Comparison of ENCODE assay signal across 28 cellular contexts in genomic region chr5:76751291-76751690, GRCh38. TPM values are rescaled to one million over a fixed set of nuclear protein-coding genes. Genes with fewer than 3 reads are reported as not detected.
DNase-seq lines count a peak whose midpoint lies in the region; ATAC-seq, FAIRE-seq and TF ChIP-seq lines count a peak whose summit lies in the region.
"Had no signal": no experiment of that assay in that cellular context is flagged by ENCODE, and none has a peak within 500 bp of the region (broad histone marks: within the 10 kb centered on the region; RNA-seq: fewer than 3 reads in every experiment).

No MANE protein-coding gene starts in this region.

- no peak overlapping the region for H3K27ac Mint-ChIP-seq in activated CD8-positive, alpha-beta T cell treated with anti-CD3 and anti-CD28 coated beads, Interleukin-2, amount 10 ng/mL, durations not matched to agents 7 days and 5 days
- H3K27ac Mint-ChIP-seq in activated CD8-positive, alpha-beta T cell treated with anti-CD3 and anti-CD28 coated beads for 36 hours: no peak overlapping the region
- H3K27ac Mint-ChIP-seq: CD4-positive, CD25-positive, alpha-beta regulatory T cell had no signal

- CTCF ChIA-PET in activated CD8-positive, alpha-beta T cell treated with anti-CD3 and anti-CD28 coated beads, Interleukin-2, amount 10 ng/mL, durations not matched to agents 7 days and 5 days (lab: Charles Lee): no interaction called here
- CTCF ChIA-PET in activated CD8-positive, alpha-beta T cell treated with anti-CD3 and anti-CD28 coated beads for 36 hours (lab: Charles Lee): interaction anchor here (1.5 kb wide), 1 partner anchor 23 kb away, joined by 3 read pairs; no protein-coding TSS in a partner anchor

- H3K27me3 Mint-ChIP-seq in activated CD8-positive, alpha-beta T cell treated with anti-CD3 and anti-CD28 coated beads, Interleukin-2, amount 10 ng/mL, durations not matched to agents 7 days and 5 days (ENCODE audit: low read depth): peaks cover 14% of the 10 kb centered on the region
- peaks cover 1% of the 10 kb centered on the region for H3K27me3 Mint-ChIP-seq in activated CD8-positive, alpha-beta T cell treated with anti-CD3 and anti-CD28 coated beads for 36 hours

- H3K9me3 ChIP-seq in aorta (ENCODE audit: control insufficient read depth, low read length): no peaks in the 10 kb centered on the region
- H3K9me3 ChIP-seq: BE2C, BLaER1 had no signal

- H3K4me3 Mint-ChIP-seq in activated CD8-positive, alpha-beta T cell treated with anti-CD3 and anti-CD28 coated beads, Interleukin-2, amount 10 ng/mL, durations not matched to agents 7 days and 5 days: no peak overlapping the region
- H3K4me3 Mint-ChIP-seq in activated CD8-positive, alpha-beta T cell treated with anti-CD3 and anti-CD28 coated beads for 36 hours: no peak overlapping the region
- H3K4me3 Mint-ChIP-seq: CD14-positive monocyte; CD4-positive, alpha-beta memory T cell; CD4-positive, CD25-positive, alpha-beta regulatory T cell; CD8-positive, alpha-beta memory T cell had no signal

- H3K27ac ChIP-seq in foreskin keratinocyte: no peak overlapping the region
- H3K27ac ChIP-seq in aorta (ENCODE audit: low read depth in 1 of 2, low read length in 2 of 2): no peak overlapping the region
- H3K27ac ChIP-seq: BLaER1 had no signal

- POLR2A ChIA-PET in activated CD8-positive, alpha-beta T cell treated with anti-CD3 and anti-CD28 coated beads, Interleukin-2, amount 10 ng/mL, durations not matched to agents 7 days and 5 days (lab: Charles Lee): no interaction called here
- POLR2A ChIA-PET in activated CD8-positive, alpha-beta T cell treated with anti-CD3 and anti-CD28 coated beads for 36 hours (lab: Charles Lee): no interaction called here

- H3K4me3 ChIP-seq in bronchial epithelial cell (ENCODE audit: low read depth, low read length) (no peak overlapping the region), aorta (ENCODE audit: low read length in 2 of 2) (no peak overlapping the region)
- H3K4me3 ChIP-seq: BLaER1, GM12878 had no signal

- H3K27me3 ChIP-seq in bronchial epithelial cell (ENCODE audit: control insufficient read depth, insufficient read depth, low read length) (no peaks in the 10 kb centered on the region), foreskin keratinocyte (no peaks in the 10 kb centered on the region), aorta (ENCODE audit: control insufficient read depth in 1 of 2, insufficient read depth in 2 of 2, low read length in 1 of 2) (no peaks in the 10 kb centered on the region)
- H3K27me3 ChIP-seq: BLaER1 had no signal

- H3K4me1 Mint-ChIP-seq in activated CD8-positive, alpha-beta T cell treated with anti-CD3 and anti-CD28 coated beads, Interleukin-2, amount 10 ng/mL, durations not matched to agents 7 days and 5 days (ENCODE audit: low read depth): no peaks in the 10 kb centered on the region
- H3K4me1 Mint-ChIP-seq in activated CD8-positive, alpha-beta T cell treated with anti-CD3 and anti-CD28 coated beads for 36 hours (ENCODE audit: low read depth): no peaks in the 10 kb centered on the region
- H3K4me1 Mint-ChIP-seq: CD4-positive, CD25-positive, alpha-beta regulatory T cell had no signal

- peak; percentile 10 for DNase-seq in activated CD8-positive, alpha-beta T cell treated with anti-CD3 and anti-CD28 coated beads, Interleukin-2, amount 10 ng/mL, durations not matched to agents 7 days and 5 days
- no peak for DNase-seq in activated CD8-positive, alpha-beta T cell treated with anti-CD3 and anti-CD28 coated beads for 36 hours
- DNase-seq in HTR-8/SVneo (ENCODE audit: insufficient read length, low spot score) (no peak), bronchial epithelial cell (ENCODE audit: low read depth) (peak; percentile 41), foreskin keratinocyte (peak in 1 of 2 donors; percentile 55), aorta (no peak)
- DNase-seq in activated CD4-positive, alpha-beta T cell treated with anti-CD3 and anti-CD28 coated beads, Interleukin-2, amount 50 U/mL, for 48 hours: no peak
- DNase-seq: 8988T; ACHN; BE2C; C1 segment of cervical spinal cord; CD4-positive, alpha-beta memory T cell; CD4-positive, CD25-positive, alpha-beta regulatory T cell; CD8-positive, alpha-beta memory T cell; COR-L47; DMS 273 treated with DMSO at 0.1 percent for 48 hours; DMS153; DMS53; DMS79; DND-41; EL; GDM1 had no signal

- TF ChIP-seq CTCF in activated CD8-positive, alpha-beta T cell treated with anti-CD3 and anti-CD28 coated beads for 36 hours (IDR thresholded peaks at IDR 0.05): no peak
- TF ChIP-seq CTCF in bronchial epithelial cell (IDR thresholded peaks at IDR 0.05; ENCODE audit: insufficient read depth, low read length, severe bottlenecking) (no peak), foreskin keratinocyte (conservative IDR thresholded peaks at IDR 0.05) (no peak)

- ATAC-seq in activated CD8-positive, alpha-beta T cell treated with anti-CD3 and anti-CD28 coated beads, Interleukin-2, amount 10 ng/mL, durations not matched to agents 7 days and 5 days: no peak
- no peak for ATAC-seq in activated CD8-positive, alpha-beta T cell treated with anti-CD3 and anti-CD28 coated beads for 36 hours
- ATAC-seq in foreskin keratinocyte: peak; percentile 46
- ATAC-seq in aorta (ENCODE audit: low FRiP score): no peak
- ATAC-seq: GM12878 had no signal

- H3K4me1 ChIP-seq in foreskin keratinocyte (peaks cover 6% of the 10 kb centered on the region), aorta (ENCODE audit: control insufficient read depth in 1 of 2, insufficient read depth in 2 of 2, low read length in 2 of 2) (no peaks in the 10 kb centered on the region)
- H3K4me1 ChIP-seq: BE2C, BLaER1 had no signal

- no peaks in the 10 kb centered on the region for H3K9me3 Mint-ChIP-seq in activated CD8-positive, alpha-beta T cell treated with anti-CD3 and anti-CD28 coated beads, Interleukin-2, amount 10 ng/mL, durations not matched to agents 7 days and 5 days (ENCODE audit: insufficient read depth)
- H3K9me3 Mint-ChIP-seq in activated CD8-positive, alpha-beta T cell treated with anti-CD3 and anti-CD28 coated beads for 36 hours: no peaks in the 10 kb centered on the region
- H3K9me3 Mint-ChIP-seq: CD4-positive, alpha-beta memory T cell; CD8-positive, alpha-beta memory T cell had no signal

- H3K36me3 Mint-ChIP-seq in activated CD8-positive, alpha-beta T cell treated with anti-CD3 and anti-CD28 coated beads, Interleukin-2, amount 10 ng/mL, durations not matched to agents 7 days and 5 days (ENCODE audit: low read depth): no peaks in the 10 kb centered on the region
- no peaks in the 10 kb centered on the region for H3K36me3 Mint-ChIP-seq in activated CD8-positive, alpha-beta T cell treated with anti-CD3 and anti-CD28 coated beads for 36 hours (ENCODE audit: low read depth)
- H3K36me3 Mint-ChIP-seq: CD14-positive monocyte; CD4-positive, alpha-beta memory T cell; CD4-positive, CD25-positive, alpha-beta regulatory T cell; CD8-positive, alpha-beta memory T cell had no signal

- FAIRE-seq in HTR-8/SVneo (lab: Jason Lieb, UNC) (peak; percentile 63), bronchial epithelial cell (lab: Jason Lieb, UNC) (no peak)
- FAIRE-seq: A204.1, GM12878, GM12892, GM18507 had no signal

- WGBS in aorta, 2 donors: 93 to 95% methylated on average over 5 of the region's 5 CpGs

- H3K36me3 ChIP-seq in bronchial epithelial cell (ENCODE audit: control insufficient read depth, insufficient read depth, low read length) (no peaks in the 10 kb centered on the region), aorta (ENCODE audit: control insufficient read depth in 1 of 2, insufficient read depth in 2 of 2, low read length in 1 of 2) (no peaks in the 10 kb centered on the region)
- H3K36me3 ChIP-seq: BE2C, BLaER1 had no signal

- intact Hi-C loops in activated CD8-positive, alpha-beta T cell treated with anti-CD3 and anti-CD28 coated beads for 36 hours (cut with micrococcal nuclease): no loop called here
- intact Hi-C loops in aorta (cut with DNase I): no loop called here

RNA-seq across cellular contexts. Expression of gene F2R, which starts 35.4 kb away (rescaled TPM):
- total RNA-seq in activated CD8-positive, alpha-beta T cell treated with anti-CD3 and anti-CD28 coated beads, Interleukin-2, amount 10 ng/mL, durations not matched to agents 7 days and 5 days: 1 to 10 TPM; 7.5 to 7.9 TPM
- total RNA-seq in activated CD8-positive, alpha-beta T cell treated with anti-CD3 and anti-CD28 coated beads for 36 hours: 1 to 10 TPM; 2.5 to 3.5 TPM
- total RNA-seq in bronchial epithelial cell (2.0 and 12.1 TPM in 2 replicates), foreskin keratinocyte (38.0 and 42.6 TPM in 2 replicates), aorta (10 to 100 TPM; 17.8 to 22.0 TPM)
- polyA plus RNA-seq in foreskin keratinocyte (12.5 and 17.3 TPM in 2 replicates), aorta (100 to 1,000 TPM in 1 of 2 donors, 10 to 100 TPM in 1; 22.3 to 185 TPM)

Comparison
In these comparisons a context has a peak if more than half of its experiments do, and no peak if none do; other contexts are left out.
1. DNase-seq: peak in activated CD8-positive, alpha-beta T cell treated with anti-CD3 and anti-CD28 coated beads, Interleukin-2, amount 10 ng/mL, durations not matched to agents 7 days and 5 days (single experiment) and bronchial epithelial cell (single experiment); none in activated CD8-positive, alpha-beta T cell treated with anti-CD3 and anti-CD28 coated beads for 36 hours (single experiment), HTR-8/SVneo (single experiment), activated CD4-positive, alpha-beta T cell treated with anti-CD3 and anti-CD28 coated beads, Interleukin-2, amount 50 U/mL, for 48 hours (0 of 2) and aorta (0 of 2).